ENCODE assay signal across 20 cellular contexts in genomic region chr12:32039341-32039740, GRCh38.
DNase-seq lines count a peak whose midpoint lies in the region; TF ChIP-seq lines count a peak whose summit lies in the region.
"Had no signal": no experiment of that assay in that cellular context is flagged by ENCODE, and none has a peak within 500 bp of the region (broad histone marks: within the 10 kb centered on the region; RNA-seq: fewer than 3 reads in every experiment).

No MANE protein-coding gene starts in this region.

- DNase-seq in DMS 273 (lab: John Stamatoyannopoulos, UW; ENCODE audit: unreplicated experiment) = peak; percentile 58
- DNase-seq in DMS 273 treated with DMSO at 0.1 percent for 48 hours (lab: John Stamatoyannopoulos, UW) = no peak
- DNase-seq in fibroblast of peridontal ligament (ENCODE audit: extremely low read depth) = peak; percentile 12
- peak; percentile 37 for DNase-seq in mesenteric fat pad (ENCODE audit: low spot score)
- DNase-seq in type B pancreatic cell (ENCODE audit: extremely low spot score, unreplicated experiment) = no peak
- no peak for DNase-seq in NCI-H1436 (lab: John Stamatoyannopoulos, UW)
- DNase-seq in NCI-H146 treated with DMSO at 0.1 percent for 48 hours (lab: John Stamatoyannopoulos, UW; ENCODE audit: unreplicated experiment) = no peak
- DNase-seq in hippocampal formation (lab: John Stamatoyannopoulos, UW) = no peak
- DNase-seq: activated CD4-positive, alpha-beta memory T cell treated with anti-CD3 and anti-CD28 coated beads, Interleukin-2, amount 10 ng/mL, durations not matched to agents 7 days and 5 days; activated naive CD8-positive, alpha-beta T cell treated with anti-CD3 and anti-CD28 coated beads for 36 hours; activated T-cell treated with anti-CD3 and anti-CD28 coated beads, Interleukin-2, amount 50 U/mL, for 4 hours; C1 segment of cervical spinal cord; DMS53; esophagus squamous epithelium; naive thymus-derived CD4-positive, alpha-beta T cell; NCI-H345; stimulated activated naive B cell treated with anti-CD40 and anti-IgM and Interleukin-4, amounts not matched to agents 10 μg/mL and 1 μg/mL and 100 μg/mL, for 72 hours; T-helper 1 cell; tibial artery; WERI-Rb-1 had no signal

- peaks cover 7% of the 10 kb centered on the region for H3K36me3 Mint-ChIP-seq in type B pancreatic cell

- TF ChIP-seq CTCF in type B pancreatic cell (conservative IDR thresholded peaks at IDR 0.05) = no peak

- H3K9me3 Mint-ChIP-seq in type B pancreatic cell = peaks cover 7% of the 10 kb centered on the region

- H3K4me1 Mint-ChIP-seq in type B pancreatic cell (ENCODE audit: unreplicated experiment) = peaks cover 12% of the 10 kb centered on the region
- H3K4me1 Mint-ChIP-seq: activated CD4-positive, alpha-beta memory T cell treated with anti-CD3 and anti-CD28 coated beads, Interleukin-2, amount 10 ng/mL, durations not matched to agents 7 days and 5 days; activated naive CD8-positive, alpha-beta T cell treated with anti-CD3 and anti-CD28 coated beads for 36 hours had no signal

- H3K27me3 Mint-ChIP-seq in type B pancreatic cell = no peaks in the 10 kb centered on the region
- H3K27me3 Mint-ChIP-seq: activated CD4-positive, alpha-beta memory T cell treated with anti-CD3 and anti-CD28 coated beads, Interleukin-2, amount 10 ng/mL, durations not matched to agents 7 days and 5 days; activated naive CD8-positive, alpha-beta T cell treated with anti-CD3 and anti-CD28 coated beads for 36 hours; naive thymus-derived CD4-positive, alpha-beta T cell; stimulated activated naive B cell treated with anti-CD40 and anti-IgM and Interleukin-4, amounts not matched to agents 10 μg/mL and 1 μg/mL and 100 μg/mL, for 72 hours had no signal

- peak overlapping the region; percentile 23 for H3K4me3 Mint-ChIP-seq in type B pancreatic cell
- H3K4me3 Mint-ChIP-seq: activated CD4-positive, alpha-beta memory T cell treated with anti-CD3 and anti-CD28 coated beads, Interleukin-2, amount 10 ng/mL, durations not matched to agents 7 days and 5 days; activated naive CD8-positive, alpha-beta T cell treated with anti-CD3 and anti-CD28 coated beads for 36 hours; activated T-cell treated with anti-CD3 and anti-CD28 coated beads, Interleukin-2, amount 50 U/mL, for 4 hours; naive thymus-derived CD4-positive, alpha-beta T cell; stimulated activated naive B cell treated with anti-CD40 and anti-IgM and Interleukin-4, amounts not matched to agents 10 μg/mL and 1 μg/mL and 100 μg/mL, for 72 hours had no signal

- H3K27ac Mint-ChIP-seq in type B pancreatic cell = peak overlapping the region; percentile 30
- H3K27ac Mint-ChIP-seq: activated CD4-positive, alpha-beta memory T cell treated with anti-CD3 and anti-CD28 coated beads, Interleukin-2, amount 10 ng/mL, durations not matched to agents 7 days and 5 days; activated naive CD8-positive, alpha-beta T cell treated with anti-CD3 and anti-CD28 coated beads for 36 hours; naive thymus-derived CD4-positive, alpha-beta T cell; stimulated activated naive B cell treated with anti-CD40 and anti-IgM and Interleukin-4, amounts not matched to agents 10 μg/mL and 1 μg/mL and 100 μg/mL, for 72 hours had no signal

Comparison
In these comparisons a context has a peak if more than half of its experiments do, and no peak if none do; other contexts are left out.
1. DNase-seq: peak in DMS 273 (single experiment), fibroblast of peridontal ligament (single experiment) and mesenteric fat pad (single experiment); none in DMS 273 treated with DMSO at 0.1 percent for 48 hours (single experiment), type B pancreatic cell (single experiment), NCI-H1436 (single experiment), NCI-H146 treated with DMSO at 0.1 percent for 48 hours (single experiment) and hippocampal formation (0 of 2).